In the genomic region with DNA sequence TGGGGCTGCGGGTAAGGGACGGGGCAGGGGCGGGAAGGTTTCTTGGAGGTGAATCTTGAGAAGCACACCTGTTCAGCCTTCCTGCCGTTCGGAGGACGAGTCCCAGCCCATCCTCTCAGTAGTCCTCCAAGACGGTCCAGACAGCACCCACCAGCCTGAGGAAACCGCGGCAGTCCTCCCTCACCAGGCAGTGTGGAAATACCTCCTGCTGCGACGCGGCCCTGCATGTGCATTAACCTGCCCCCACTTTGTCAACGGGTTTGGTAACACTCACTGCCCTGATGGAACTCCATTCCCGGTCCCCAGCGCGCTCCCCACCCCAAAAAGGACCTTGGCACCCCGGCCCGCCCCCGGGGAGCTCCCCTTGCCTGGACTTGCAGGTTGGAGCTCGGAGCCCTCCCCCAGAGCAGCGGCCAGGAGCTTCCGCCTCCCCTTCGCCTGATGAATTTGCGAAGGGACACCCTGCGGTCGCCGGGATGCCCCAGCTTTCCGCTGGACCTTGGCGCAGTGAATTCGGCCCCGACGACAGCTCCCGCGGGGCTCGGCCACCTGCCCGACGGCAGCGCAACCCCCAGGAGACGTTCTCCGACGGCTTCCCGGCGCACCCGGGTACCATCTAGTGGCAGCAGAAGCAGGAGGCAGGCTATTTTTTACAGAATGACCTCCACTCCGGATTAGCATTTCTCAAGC, we compare ENCODE assay signal across 8 cellular contexts. TPM values are rescaled to one million over a fixed set of nuclear protein-coding genes. Genes with fewer than 3 reads are reported as not detected.
DNase-seq lines count a peak whose midpoint lies in the region; ATAC-seq and TF ChIP-seq lines count a peak whose summit lies in the region.

No MANE protein-coding gene starts in this region.

- no peaks in the 10 kb centered on the region for H3K79me2 ChIP-seq in osteoblast (ENCODE audit: insufficient read depth, low read length)

- H3K36me3 ChIP-seq in osteoblast (ENCODE audit: insufficient read depth, low read length) (no peaks in the 10 kb centered on the region), upper lobe of right lung (no peaks in the 10 kb centered on the region), SJCRH30 (no peaks in the 10 kb centered on the region)

- ATAC-seq in GM18909 (IDR thresholded peaks at IDR 0.05; ENCODE audit: poor library complexity, unreplicated experiment) (peak; percentile 81), upper lobe of right lung (peak; percentile 86)

- H3K27ac ChIP-seq in osteoblast (ENCODE audit: low read depth, low read length), result no peak overlapping the region
- H3K27ac ChIP-seq in upper lobe of right lung, result no peak overlapping the region
- no peak overlapping the region for H3K27ac ChIP-seq in SJCRH30

- no peaks in the 10 kb centered on the region for H3K9me3 ChIP-seq in osteoblast (ENCODE audit: low read depth, low read length)
- H3K9me3 ChIP-seq in upper lobe of right lung, result no peaks in the 10 kb centered on the region
- no peaks in the 10 kb centered on the region for H3K9me3 ChIP-seq in SJCRH30 (replicated peaks)

- intact Hi-C loops in upper lobe of right lung (cut with DNase I), result no loop called here

- TF ChIP-seq CTCF in osteoblast (IDR thresholded peaks at IDR 0.05; ENCODE audit: extremely low read depth, low read depth, low read length) (peak; percentile 50), upper lobe of right lung (IDR thresholded peaks at IDR 0.05) (peak; percentile 52)

- peaks cover 41% of the 10 kb centered on the region for H3K27me3 ChIP-seq in osteoblast (ENCODE audit: insufficient read depth, low read length)
- H3K27me3 ChIP-seq in upper lobe of right lung, result peaks cover 8% of the 10 kb centered on the region
- H3K27me3 ChIP-seq in SJCRH30, result no peaks in the 10 kb centered on the region

- peak overlapping the region; percentile 42 for H2AFZ ChIP-seq in osteoblast (ENCODE audit: low read length)

- no peaks in the 10 kb centered on the region for H4K20me1 ChIP-seq in osteoblast (ENCODE audit: insufficient read depth, low read length)

- DNase-seq in Kasumi-1 (lab: John Stamatoyannopoulos, UW) (peak; percentile 68 to 83), activated T-cell treated with anti-CD3 and anti-CD28 coated beads for 48 hours (ENCODE audit: low read depth) (peak; percentile 51), fibroblast of peridontal ligament (ENCODE audit: extremely low read depth) (peak; percentile 23), osteoblast (ENCODE audit: insufficient read length, low spot score, missing footprints) (peak; percentile 83), upper lobe of right lung (peak; percentile 76), SKM-1 treated with dmso at 0.1 percent for 144 hours (lab: John Stamatoyannopoulos, UW; ENCODE audit: unreplicated experiment) (no peak), SJCRH30 (no peak)

- peak overlapping the region; percentile 47 for H3K4me2 ChIP-seq in osteoblast (ENCODE audit: insufficient read depth, low read length)

- no peaks in the 10 kb centered on the region for H3K4me1 ChIP-seq in osteoblast (ENCODE audit: insufficient read depth, low read length)
- H3K4me1 ChIP-seq in upper lobe of right lung, result no peaks in the 10 kb centered on the region
- peaks cover 3% of the 10 kb centered on the region for H3K4me1 ChIP-seq in SJCRH30

- peak overlapping the region; percentile 36 for H3K4me3 ChIP-seq in osteoblast (ENCODE audit: insufficient read depth, low read length)
- H3K4me3 ChIP-seq in upper lobe of right lung, result peak overlapping the region; percentile 34
- H3K4me3 ChIP-seq in SJCRH30, result no peak overlapping the region

RNA-seq across cellular contexts. Expression of gene ACVR1C, which starts 31.5 kb away (rescaled TPM):
- total RNA-seq in osteoblast, result 0.29 and 0.36 TPM in 2 replicates
- total RNA-seq in upper lobe of right lung, result 1.1 TPM
- total RNA-seq in SJCRH30 (2014; rRNA removed; shearing (Covaris generic)), result 2.8 and 3.4 TPM in 2 replicates

Comparison
In these comparisons a context has a peak if more than half of its experiments do, and no peak if none do; other contexts are left out.
1. DNase-seq: peak in Kasumi-1 (2 of 2), activated T-cell treated with anti-CD3 and anti-CD28 coated beads for 48 hours (single experiment), fibroblast of peridontal ligament (single experiment), osteoblast (single experiment) and upper lobe of right lung (single experiment); none in SKM-1 treated with dmso at 0.1 percent for 144 hours (single experiment) and SJCRH30 (0 of 2).